8 cellular contexts compared by ENCODE assay signal in the genomic region with DNA sequence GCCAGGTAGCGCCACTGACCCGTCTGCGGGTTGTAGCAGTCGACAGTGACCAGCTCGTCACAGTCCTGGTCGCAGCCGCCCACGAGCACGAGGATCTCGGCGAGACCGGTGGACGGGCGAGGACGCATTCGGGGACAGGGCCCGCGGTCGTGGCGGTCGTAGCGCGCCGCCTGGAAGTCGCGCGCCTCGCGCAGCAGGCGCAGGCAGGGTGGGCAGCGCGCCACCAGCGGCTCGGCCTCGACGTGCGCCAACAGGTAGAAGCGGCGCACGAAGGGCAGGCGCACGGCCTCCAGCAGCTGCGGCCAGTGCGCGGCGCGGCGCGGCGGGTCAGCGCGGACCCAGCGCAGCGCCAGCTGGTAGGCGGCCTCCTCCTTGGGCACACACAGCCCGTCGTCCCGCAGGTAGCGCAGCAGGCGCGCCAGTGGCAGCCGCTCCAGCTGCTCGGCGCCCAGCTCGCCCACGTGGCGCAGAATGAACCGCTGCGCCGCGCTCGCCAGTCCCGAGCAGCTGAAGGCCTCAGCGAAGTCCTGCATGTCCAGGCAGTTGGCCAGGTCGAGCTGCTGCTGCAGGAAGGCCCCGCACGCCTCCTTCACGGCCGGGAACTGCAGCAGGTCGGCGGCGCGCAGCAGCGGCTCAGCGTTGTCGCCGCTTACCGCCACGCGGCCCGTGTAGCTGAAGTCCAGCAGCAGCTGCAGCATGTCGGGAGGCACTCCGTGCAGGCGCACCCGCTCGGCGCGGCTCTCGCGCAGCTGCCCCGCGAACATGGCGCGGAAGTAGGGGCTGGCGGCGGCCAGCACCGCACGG. TPM values are rescaled to one million over a fixed set of nuclear protein-coding genes. Genes with fewer than 3 reads are reported as not detected.
DNase-seq lines count a peak whose midpoint lies in the region; ATAC-seq and TF ChIP-seq lines count a peak whose summit lies in the region.

No MANE protein-coding gene starts in this region.

- peaks cover 40% of the 10 kb centered on the region for H3K4me1 Mint-ChIP-seq in CD8-positive, alpha-beta T cell (ENCODE audit: low read depth)
- peaks cover 18% of the 10 kb centered on the region for H3K4me1 Mint-ChIP-seq in endothelial cell (ENCODE audit: unreplicated experiment)

- TF ChIP-seq EP300 in transverse colon (IDR thresholded peaks at IDR 0.05; ENCODE audit: low read depth), result no peak

- peaks cover 40% of the 10 kb centered on the region for H3K4me1 ChIP-seq in CD8-positive, alpha-beta T cell (ENCODE audit: insufficient read depth, low read length)
- peaks cover 53% of the 10 kb centered on the region for H3K4me1 ChIP-seq in mononuclear cell (ENCODE audit: insufficient read depth, low read length)
- peaks cover 24 to 51% (median 39%) of the 10 kb centered on the region in 4 donors for H3K4me1 ChIP-seq in transverse colon

- peak overlapping the region; percentile 87 for H3K4me3 ChIP-seq in CD8-positive, alpha-beta T cell (ENCODE audit: low read depth, low read length)
- H3K4me3 ChIP-seq in mononuclear cell (ENCODE audit: low read length) (peak overlapping the region; percentile 84), transverse colon (peak overlapping the region; percentile 64 to 90 (median 71))

- in situ Hi-C loops in transverse colon (cut with MboI; ENCODE audit: low pct_ligation_motif_present in 1 of 4, low pct_unique_long_range_greater_than_20kb in 1 of 4, low sequenced_read_pairs in 3 of 4), result no loop called here

- peak; percentile 22 for ATAC-seq in CD8-positive, alpha-beta T cell
- ATAC-seq in GM19372 (IDR thresholded peaks at IDR 0.05; ENCODE audit: low read depth, unreplicated experiment), result peak; percentile 16
- ATAC-seq in HG03520 (IDR thresholded peaks at IDR 0.05; ENCODE audit: unreplicated experiment), result peak; percentile 27

- CTCF ChIA-PET in CD8-positive, alpha-beta T cell (lab: Charles Lee), result interaction anchor here (0.8 to 5.0 kb wide), 8 partner anchors 9 to 47 kb away, joined by 3 to 40 read pairs (median 8); a partner anchor contains a TSS

- peaks cover 31% of the 10 kb centered on the region for H3K36me3 Mint-ChIP-seq in CD8-positive, alpha-beta T cell
- H3K36me3 Mint-ChIP-seq in endothelial cell (ENCODE audit: low read depth, unreplicated experiment), result no peaks in the 10 kb centered on the region

- no peaks in the 10 kb centered on the region for H3K9me3 ChIP-seq in CD8-positive, alpha-beta T cell (ENCODE audit: low read length)
- H3K9me3 ChIP-seq in mononuclear cell (ENCODE audit: low read depth, low read length) (no peaks in the 10 kb centered on the region), transverse colon (no peaks in the 10 kb centered on the region)

- H3K27me3 Mint-ChIP-seq in CD8-positive, alpha-beta T cell (ENCODE audit: low read depth), result no peaks in the 10 kb centered on the region
- H3K27me3 Mint-ChIP-seq in endothelial cell (ENCODE audit: unreplicated experiment), result peaks cover 11% of the 10 kb centered on the region

- TF ChIP-seq POLR2A in transverse colon (IDR thresholded peaks at IDR 0.05), result no peak

- H3K4me3 Mint-ChIP-seq in CD8-positive, alpha-beta T cell, result peak overlapping the region; percentile 97
- H3K4me3 Mint-ChIP-seq in endothelial cell (ENCODE audit: unreplicated experiment), result peak overlapping the region; percentile 88

- peak overlapping the region; percentile 97 for H3K27ac Mint-ChIP-seq in CD8-positive, alpha-beta T cell
- H3K27ac Mint-ChIP-seq in endothelial cell (ENCODE audit: unreplicated experiment), result no peak overlapping the region

- POLR2A ChIA-PET in CD8-positive, alpha-beta T cell (lab: Charles Lee), result interaction anchor here (0.8 to 6.7 kb wide), 21 partner anchors 10 to 242 kb away, joined by 3 to 83 read pairs (median 5); a partner anchor contains a TSS

- no peaks in the 10 kb centered on the region for H3K9me3 Mint-ChIP-seq in CD8-positive, alpha-beta T cell
- H3K9me3 Mint-ChIP-seq in endothelial cell (ENCODE audit: unreplicated experiment), result no peaks in the 10 kb centered on the region

- WGBS in transverse colon (ENCODE audit: low coverage in 1 of 2), 2 donors, result 1% methylated on average over 98 of the region's 108 CpGs; no CpG with 5 or more reads in 1 of the 2 donors

- H3K27me3 ChIP-seq in CD8-positive, alpha-beta T cell (ENCODE audit: insufficient read depth, low read length), result no peaks in the 10 kb centered on the region
- H3K27me3 ChIP-seq in mononuclear cell (ENCODE audit: insufficient read depth, low read length) (no peaks in the 10 kb centered on the region), transverse colon (no peaks in the 10 kb centered on the region)

- H3K36me3 ChIP-seq in CD8-positive, alpha-beta T cell (ENCODE audit: insufficient read depth, low read length), result peaks cover 10% of the 10 kb centered on the region
- peaks cover 0 to 10% (median 4%) of the 10 kb centered on the region in 4 donors for H3K36me3 ChIP-seq in transverse colon

- peak overlapping the region; percentile 91 for H3K27ac ChIP-seq in CD8-positive, alpha-beta T cell (ENCODE audit: low read depth, low read length)
- H3K27ac ChIP-seq in VCaP, result peak overlapping the region; percentile 86
- peak overlapping the region; percentile 95 to 99 (median 98) for H3K27ac ChIP-seq in transverse colon

- peak in 3 of 7 experiments; percentile 30 to 70 (median 33) for DNase-seq in CD8-positive, alpha-beta T cell
- DNase-seq in endothelial cell (ENCODE audit: low spot score) (no peak), transverse colon (peak; percentile 42), inferior parietal cortex (ENCODE audit: extremely low spot score) (no peak)

- intact Hi-C loops in CD8-positive, alpha-beta T cell (cut with DNase I, micrococcal nuclease), result loop anchor here (1.0 to 5.0 kb wide), 11 partner anchors 22 to 610 kb away; a partner anchor contains a TSS
- intact Hi-C loops in transverse colon (cut with DNase I; ENCODE audit: low total_unique reads), result no loop called here

- TF ChIP-seq CTCF in CD8-positive, alpha-beta T cell (IDR thresholded peaks at IDR 0.05), result no peak
- TF ChIP-seq CTCF in VCaP (conservative IDR thresholded peaks at IDR 0.05) (no peak; the same call in 1 of the 2 replicates), endothelial cell (IDR thresholded peaks at IDR 0.05; ENCODE audit: unreplicated experiment) (no peak), transverse colon (IDR thresholded peaks at IDR 0.05) (no peak)

RNA-seq across cellular contexts. Expression of a gene that starts 0.6 kb away (rescaled TPM):
- 10 to 100 TPM; 33.3 to 33.4 TPM for total RNA-seq in CD8-positive, alpha-beta T cell
- total RNA-seq in endothelial cell (ENCODE audit: unreplicated experiment), result 5.0 TPM
- 57.4 TPM for total RNA-seq in mononuclear cell
- total RNA-seq in transverse colon, result 10 to 100 TPM; 23.6 to 67.7 (median 36.1) TPM

RNA-seq across cellular contexts. Expression of a gene that starts 11.5 kb away (rescaled TPM):
- 1 to 10 TPM; 3.3 to 3.5 TPM for total RNA-seq in CD8-positive, alpha-beta T cell
- total RNA-seq in endothelial cell (ENCODE audit: unreplicated experiment) (21.6 TPM), mononuclear cell (4.7 TPM), transverse colon (10 to 100 TPM in 2 of 4 donors, 1 to 10 TPM in 2; 8.7 to 17.3 (median 10.3) TPM)

RNA-seq across cellular contexts. Expression of a gene that starts 22.3 kb away (rescaled TPM):
- total RNA-seq in CD8-positive, alpha-beta T cell, result 10 to 100 TPM; 31.9 to 35.0 TPM
- total RNA-seq in endothelial cell (ENCODE audit: unreplicated experiment), result 32.2 TPM
- 13.1 TPM for total RNA-seq in mononuclear cell
- 10 to 100 TPM; 18.3 to 37.7 (median 30.5) TPM for total RNA-seq in transverse colon

RNA-seq across cellular contexts. Expression of a gene that starts 22.6 kb away (rescaled TPM):
- 10 to 100 TPM; 13.9 to 14.4 TPM for total RNA-seq in CD8-positive, alpha-beta T cell
- total RNA-seq in endothelial cell (ENCODE audit: unreplicated experiment) (13.5 TPM), mononuclear cell (7.6 TPM), transverse colon (10 to 100 TPM in 2 of 4 donors, 1 to 10 TPM in 2; 7.5 to 21.0 (median 13.2) TPM)

RNA-seq across cellular contexts. Expression of a gene that starts 47.0 kb away (rescaled TPM):
- not detected for total RNA-seq in CD8-positive, alpha-beta T cell
- total RNA-seq in endothelial cell (ENCODE audit: unreplicated experiment) (not detected), mononuclear cell (0.10 TPM), transverse colon (under 1 TPM in 1 of 4 donors, not detected in 3; 0.48 TPM)
